19 cellular contexts compared by ENCODE assay signal in the genomic region with DNA sequence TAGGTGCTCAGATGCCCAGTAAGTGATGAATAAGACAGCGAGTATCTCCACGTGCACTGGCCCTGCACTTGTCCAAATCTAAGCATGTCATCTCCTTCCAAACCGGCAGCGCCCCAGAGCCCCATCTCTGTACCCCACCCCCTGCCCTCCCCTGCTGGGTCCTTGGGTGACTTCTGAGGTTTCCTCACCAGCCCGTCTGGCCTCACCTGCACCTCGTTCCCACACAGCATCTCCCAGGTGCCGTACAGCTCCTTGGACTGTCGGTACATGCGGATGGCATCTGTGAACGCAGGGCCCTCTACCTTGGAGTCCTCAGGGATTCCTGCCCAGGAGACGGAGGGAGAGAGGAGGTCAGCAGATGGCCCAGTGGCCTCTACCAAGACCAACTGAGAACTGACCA.
A peak's percentile ranks its signal among the peaks of the same experiment; 100 is the strongest.
DNase-seq lines count a peak whose midpoint lies in the region; ATAC-seq, FAIRE-seq and TF ChIP-seq lines count a peak whose summit lies in the region.
"Had no signal": no experiment of that assay in that cellular context is flagged by ENCODE, and none has a peak within 500 bp of the region (broad histone marks: within the 10 kb centered on the region; RNA-seq: fewer than 3 reads in every experiment).

No MANE protein-coding gene starts in this region.

- DNase-seq in CD14-positive monocyte (ENCODE audit: low spot score) (no peak), adipocyte (ENCODE audit: low read depth) (no peak), kidney (peak; percentile 67), MM.1S (no peak), ACHN (no peak), PC-3 (no peak)
- DNase-seq: AML-193; Calu3; CD4-positive, alpha-beta T cell; NCI-H1048; NCI-H1694; NCI-H2107; NCI-H226; NCI-H526 had no signal

- H3K36me3 ChIP-seq in adipocyte (ENCODE audit: control insufficient read depth, insufficient read depth, low read length, severe bottlenecking) (peaks cover 50% of the 10 kb centered on the region), kidney (ENCODE audit: control insufficient read depth in 1 of 2, insufficient read depth in 2 of 2, low read length in 2 of 2) (peaks cover 0 to 3% of the 10 kb centered on the region in 2 donors), subcutaneous abdominal adipose tissue (ENCODE audit: control insufficient read depth in 5 of 5, insufficient read depth in 5 of 5, low read length in 5 of 5) (peaks cover 0 to 36% (median 25%) of the 10 kb centered on the region in 5 donors), MM.1S (replicated peaks; ENCODE audit: insufficient read depth, low read length) (no peaks in the 10 kb centered on the region), PC-3 (ENCODE audit: low read depth, low read length) (peaks cover 26% of the 10 kb centered on the region)

- H3K79me2 ChIP-seq in MM.1S (ENCODE audit: low read length) (no peaks in the 10 kb centered on the region), PC-3 (ENCODE audit: low read length) (peaks cover 18% of the 10 kb centered on the region; the same call in 1 of the 2 replicates)

- no peak overlapping the region for H2AFZ ChIP-seq in MM.1S (ENCODE audit: low read length)
- H2AFZ ChIP-seq in PC-3 (ENCODE audit: low read length), result no peak overlapping the region

- H3K9me3 ChIP-seq in adipocyte (ENCODE audit: control insufficient read depth, low read length), result no peaks in the 10 kb centered on the region
- H3K9me3 ChIP-seq in kidney (ENCODE audit: control insufficient read depth in 1 of 2, low read length in 2 of 2), result no peaks in the 10 kb centered on the region
- no peaks in the 10 kb centered on the region for H3K9me3 ChIP-seq in subcutaneous abdominal adipose tissue (ENCODE audit: control insufficient read depth in 5 of 5, low read length in 5 of 5)
- no peaks in the 10 kb centered on the region for H3K9me3 ChIP-seq in MM.1S (replicated peaks; ENCODE audit: insufficient read depth, low read length)
- H3K9me3 ChIP-seq in PC-3 (ENCODE audit: low read length), result no peaks in the 10 kb centered on the region
- H3K9me3 ChIP-seq: A549 had no signal

- no peak for ATAC-seq in PC-3
- ATAC-seq in GM21367 (IDR thresholded peaks at IDR 0.05; ENCODE audit: unreplicated experiment), result no peak
- ATAC-seq: A549 had no signal

- intact Hi-C loops in CD14-positive monocyte (cut with micrococcal nuclease), result loop anchor here in 1 of 2 donors (5.0 kb wide), 1 partner anchor 270 kb away; a partner anchor contains a TSS
- intact Hi-C loops in kidney (cut with DNase I), result no loop called here
- intact Hi-C loops in PC-3 (cut with micrococcal nuclease), result no loop called here

- H3K4me2 ChIP-seq in MM.1S (ENCODE audit: low read depth, low read length), result no peak overlapping the region
- no peak overlapping the region for H3K4me2 ChIP-seq in PC-3 (ENCODE audit: low read length)
- H3K4me2 ChIP-seq: A549 had no signal

- CTCF ChIA-PET in PC-3 (lab: Charles Lee), result no interaction called here

- peak overlapping the region; percentile 45 to 96 (median 92) for H3K27ac Mint-ChIP-seq in CD14-positive monocyte
- H3K27ac Mint-ChIP-seq: CD4-positive, alpha-beta T cell had no signal

- H3K27ac ChIP-seq in kidney (ENCODE audit: low read depth in 2 of 2, low read length in 2 of 2) (no peak overlapping the region), subcutaneous abdominal adipose tissue (ENCODE audit: low read depth, low read length) (peak overlapping the region; percentile 72), MM.1S (ENCODE audit: low read length) (no peak overlapping the region), PC-3 (ENCODE audit: low read length) (no peak overlapping the region)

- H3K4me3 ChIP-seq in adipocyte (ENCODE audit: low read length) (no peak overlapping the region), kidney (ENCODE audit: low read length in 2 of 2) (no peak overlapping the region), subcutaneous abdominal adipose tissue (ENCODE audit: low read depth in 1 of 5, low read length in 5 of 5) (no peak overlapping the region), MM.1S (ENCODE audit: low read length) (no peak overlapping the region), PC-3 (ENCODE audit: low read length) (no peak overlapping the region)
- H3K4me3 ChIP-seq: A549 had no signal

- peaks cover 74 to 91% of the 10 kb centered on the region in 2 donors for H3K36me3 Mint-ChIP-seq in CD14-positive monocyte

- BruUV-seq in PC-3 (replicated peaks; lab: Mats Ljungman, UMichigan), result no TSS peak

- H3K4me1 ChIP-seq in adipocyte (ENCODE audit: control insufficient read depth, insufficient read depth, low read length) (peaks cover 33% of the 10 kb centered on the region), kidney (ENCODE audit: control insufficient read depth in 1 of 2, insufficient read depth in 1 of 2, low read depth in 1 of 2, low read length in 2 of 2) (peaks cover 0 to 19% of the 10 kb centered on the region in 2 donors), subcutaneous abdominal adipose tissue (ENCODE audit: control insufficient read depth in 5 of 5, insufficient read depth in 5 of 5, low read length in 5 of 5) (peaks cover 1 to 37% (median 17%) of the 10 kb centered on the region in 5 donors), MM.1S (ENCODE audit: low read length) (no peaks in the 10 kb centered on the region), PC-3 (ENCODE audit: insufficient read depth, low read length) (peaks cover 42% of the 10 kb centered on the region)

- POLR2A ChIA-PET in PC-3 (lab: Charles Lee; ENCODE audit: unreplicated experiment), result no interaction called here

- H3K9me2 ChIP-seq in MM.1S (replicated peaks; ENCODE audit: insufficient read depth, low read length) (no peaks in the 10 kb centered on the region), PC-3 (replicated peaks; ENCODE audit: low read length) (no peaks in the 10 kb centered on the region)

- TF ChIP-seq CTCF in CD14-positive monocyte (IDR thresholded peaks at IDR 0.05) (no peak), kidney (IDR thresholded peaks at IDR 0.05; ENCODE audit: borderline replicate concordance, extremely low read depth, insufficient read depth) (no peak), MM.1S (IDR thresholded peaks at IDR 0.05; ENCODE audit: low read length) (no peak), PC-3 (conservative IDR thresholded peaks at IDR 0.05; ENCODE audit: low read depth, low read length) (no peak)

- H3F3A ChIP-seq in MM.1S (ENCODE audit: insufficient read depth, low read length) (no peaks in the 10 kb centered on the region), PC-3 (ENCODE audit: low read length, unreplicated experiment) (peaks cover 3% of the 10 kb centered on the region)

- H3K27me3 Mint-ChIP-seq in CD14-positive monocyte (ENCODE audit: low read depth in 3 of 3), result peaks cover 2 to 8% (median 3%) of the 10 kb centered on the region in 3 donors
- H3K27me3 Mint-ChIP-seq: CD4-positive, alpha-beta T cell had no signal

- H3K27me3 ChIP-seq in adipocyte (replicated peaks; ENCODE audit: control insufficient read depth, insufficient read depth, low read length) (no peaks in the 10 kb centered on the region), subcutaneous abdominal adipose tissue (ENCODE audit: control insufficient read depth in 5 of 5, insufficient read depth in 4 of 5, low read length in 5 of 5) (no peaks in the 10 kb centered on the region), MM.1S (replicated peaks; ENCODE audit: insufficient read depth, low read length) (no peaks in the 10 kb centered on the region), PC-3 (ENCODE audit: low read length) (no peaks in the 10 kb centered on the region)

- no peak overlapping the region for H3K4me3 Mint-ChIP-seq in CD14-positive monocyte
- H3K4me3 Mint-ChIP-seq: CD4-positive, alpha-beta T cell had no signal

- in situ Hi-C loops in ACHN (cut with HindIII; ENCODE audit: low pct_ligation_motif_present, low pct_unique_long_range_greater_than_20kb, low sequenced_read_pairs), result no loop called here

- no peak for FAIRE-seq in kidney (lab: Jason Lieb, UNC)
- FAIRE-seq: A549, GM18507, HTR-8/SVneo had no signal

- H3K9me3 Mint-ChIP-seq in CD14-positive monocyte, result peaks cover 0 to under 1% (median 0%) of the 10 kb centered on the region in 7 donors
- H3K9me3 Mint-ChIP-seq: CD4-positive, alpha-beta T cell had no signal

- H3K4me1 Mint-ChIP-seq in CD14-positive monocyte, result peaks cover 35% of the 10 kb centered on the region

- peak overlapping the region; percentile 25 for H3K9ac ChIP-seq in adipocyte (ENCODE audit: low read length)
- no peak overlapping the region for H3K9ac ChIP-seq in kidney (ENCODE audit: low read length in 2 of 2)
- no peak overlapping the region for H3K9ac ChIP-seq in subcutaneous abdominal adipose tissue (ENCODE audit: low read length in 5 of 5)
- no peak overlapping the region for H3K9ac ChIP-seq in MM.1S (ENCODE audit: low read length)
- H3K9ac ChIP-seq in PC-3 (ENCODE audit: low read length), result no peak overlapping the region

- H4K20me1 ChIP-seq in MM.1S (ENCODE audit: insufficient read depth, low read length), result no peaks in the 10 kb centered on the region
- no peaks in the 10 kb centered on the region for H4K20me1 ChIP-seq in PC-3 (ENCODE audit: low read length)
